ENCODE assay signal across 25 cellular contexts in the genomic region with DNA sequence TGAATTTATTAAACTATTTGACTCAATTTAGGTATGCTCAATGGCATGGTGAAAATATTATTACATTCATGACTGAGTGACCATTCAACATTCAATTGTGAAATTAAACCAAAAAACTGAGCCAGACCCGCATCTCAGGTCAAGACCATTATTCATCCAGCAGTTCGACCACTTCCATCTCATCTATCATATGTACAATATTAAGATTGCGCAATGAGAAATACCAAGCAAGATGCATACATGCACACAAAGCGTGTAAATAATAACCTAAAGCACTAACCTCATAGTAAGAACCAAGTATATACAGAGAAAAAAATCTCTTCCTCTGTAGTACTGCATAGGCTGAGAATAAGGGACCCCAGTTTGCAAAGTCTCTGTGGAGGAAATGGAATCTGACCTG.
"Had no signal": no experiment of that assay in that cellular context is flagged by ENCODE, and none has a peak within 500 bp of the region (broad histone marks: within the 10 kb centered on the region; RNA-seq: fewer than 3 reads in every experiment).

No MANE protein-coding gene starts in this region.

- H3K27ac Mint-ChIP-seq: immature natural killer cell; mesothelial cell of epicardium; natural killer cell; progenitor cell of endocrine pancreas; stimulated activated effector memory CD8-positive, alpha-beta T cell treated with anti-CD3 and anti-CD28 coated beads, Interleukin-12 subunit alpha, Interleukin-12 subunit beta, amount 100 ng/mL, for 72 hours; stimulated activated naive CD8-positive, alpha-beta T cell treated with anti-CD3 and anti-CD28 coated beads, Interleukin-15, Interleukin-2, amounts not matched to agents 100 ng/mL and 50 ng/mL, for 24 hours had no signal

- H3K36me3 Mint-ChIP-seq: immature natural killer cell; mesothelial cell of epicardium; naive B cell; natural killer cell; stimulated activated effector memory CD8-positive, alpha-beta T cell treated with anti-CD3 and anti-CD28 coated beads, Interleukin-12 subunit alpha, Interleukin-12 subunit beta, amount 100 ng/mL, for 72 hours had no signal

- H3K36me3 ChIP-seq: left lung, ovary, sigmoid colon, spleen, suprapubic skin, thoracic aorta, tibial artery, upper lobe of right lung had no signal

- H3K9me3 ChIP-seq: left lung, ovary, sigmoid colon, spleen, suprapubic skin, thoracic aorta, tibial artery, upper lobe of right lung had no signal

- H3K27me3 Mint-ChIP-seq: progenitor cell of endocrine pancreas had no signal

- ATAC-seq: left colon; left lung; natural killer cell; right cardiac atrium; stimulated activated effector memory CD8-positive, alpha-beta T cell treated with anti-CD3 and anti-CD28 coated beads, Interleukin-12 subunit alpha, Interleukin-12 subunit beta, amount 100 ng/mL, for 72 hours; upper lobe of right lung had no signal

- H3K27ac ChIP-seq: left lung, ovary, sigmoid colon, spleen, suprapubic skin, thoracic aorta, tibial artery, upper lobe of right lung had no signal

- H3K27me3 ChIP-seq: left lung, ovary, sigmoid colon, suprapubic skin, tibial artery, upper lobe of right lung had no signal

- H3K4me3 Mint-ChIP-seq: immature natural killer cell; mesothelial cell of epicardium; naive B cell; natural killer cell; stimulated activated effector memory CD8-positive, alpha-beta T cell treated with anti-CD3 and anti-CD28 coated beads, Interleukin-12 subunit alpha, Interleukin-12 subunit beta, amount 100 ng/mL, for 72 hours; stimulated activated naive CD8-positive, alpha-beta T cell treated with anti-CD3 and anti-CD28 coated beads, Interleukin-15, Interleukin-2, amounts not matched to agents 100 ng/mL and 50 ng/mL, for 24 hours had no signal

- H3K9me3 Mint-ChIP-seq: immature natural killer cell; mesothelial cell of epicardium; naive B cell; natural killer cell; stimulated activated effector memory CD8-positive, alpha-beta T cell treated with anti-CD3 and anti-CD28 coated beads, Interleukin-12 subunit alpha, Interleukin-12 subunit beta, amount 100 ng/mL, for 72 hours; stimulated activated naive CD8-positive, alpha-beta T cell treated with anti-CD3 and anti-CD28 coated beads, Interleukin-15, Interleukin-2, amounts not matched to agents 100 ng/mL and 50 ng/mL, for 24 hours had no signal

- FAIRE-seq: kidney, small intestine, urothelium cell line had no signal

- DNase-seq: hypothalamus; immature natural killer cell; kidney; left colon; left lung; naive B cell; natural killer cell; ovary; retina; right cardiac atrium; sigmoid colon; small intestine; spleen; stimulated activated CD4-positive, alpha-beta T cell treated with anti-CD3 and anti-CD28 coated beads, Interleukin-4, amount 100 ng/mL, for 24 hours; stimulated activated naive CD4-positive, alpha-beta T cell; tibial artery; upper lobe of right lung had no signal

- H3K4me1 Mint-ChIP-seq: naive B cell, natural killer cell had no signal

- H3K4me3 ChIP-seq: left lung, lung, ovary, sigmoid colon, spleen, suprapubic skin, thoracic aorta, tibial artery, upper lobe of right lung had no signal
